In the genomic region with DNA sequence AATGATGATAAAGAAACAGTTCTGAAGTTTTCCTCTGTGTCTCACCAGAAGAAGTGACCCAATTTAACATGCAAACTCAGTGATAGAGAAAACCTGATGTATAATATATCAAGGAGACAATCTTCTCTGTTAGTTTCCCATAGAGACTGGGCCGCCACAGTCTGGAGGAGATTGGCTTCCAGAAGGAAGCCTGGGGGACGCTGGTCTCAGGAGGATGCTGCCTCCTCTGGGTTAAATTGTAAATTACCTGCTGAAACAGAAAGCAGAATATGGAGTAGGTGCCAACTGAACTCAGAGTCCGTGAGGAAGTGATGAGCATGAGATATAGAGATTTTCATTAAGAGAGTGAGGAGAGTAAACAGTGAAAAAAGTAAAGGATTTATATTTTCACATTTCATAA, we compare ENCODE assay signal across 9 cellular contexts. TPM values are rescaled to one million over a fixed set of nuclear protein-coding genes. Genes with fewer than 3 reads are reported as not detected.
DNase-seq lines count a peak whose midpoint lies in the region; ATAC-seq, FAIRE-seq and TF ChIP-seq lines count a peak whose summit lies in the region.
"Had no signal": no experiment of that assay in that cellular context is flagged by ENCODE, and none has a peak within 500 bp of the region (broad histone marks: within the 10 kb centered on the region; RNA-seq: fewer than 3 reads in every experiment).

No MANE protein-coding gene starts in this region.

- CTCF ChIA-PET in activated CD8-positive, alpha-beta T cell treated with anti-CD3 and anti-CD28 coated beads for 36 hours (lab: Charles Lee): interaction anchor here (0.6 to 1.5 kb wide), 7 partner anchors 19 to 280 kb away, joined by 3 to 5 read pairs (median 4); no protein-coding TSS in a partner anchor

- H3K9me2 ChIP-seq in hepatocyte (replicated peaks; ENCODE audit: insufficient read depth): no peaks in the 10 kb centered on the region

- no peak overlapping the region for H3K27ac Mint-ChIP-seq in activated CD8-positive, alpha-beta T cell treated with anti-CD3 and anti-CD28 coated beads for 36 hours
- H3K27ac Mint-ChIP-seq in natural killer cell: no peak overlapping the region

- peaks cover 3% of the 10 kb centered on the region for H3K4me1 Mint-ChIP-seq in activated CD8-positive, alpha-beta T cell treated with anti-CD3 and anti-CD28 coated beads for 36 hours (ENCODE audit: low read depth)
- no peaks in the 10 kb centered on the region for H3K4me1 Mint-ChIP-seq in natural killer cell

- peak; percentile 66 for TF ChIP-seq CTCF in activated CD8-positive, alpha-beta T cell treated with anti-CD3 and anti-CD28 coated beads for 36 hours (IDR thresholded peaks at IDR 0.05)
- TF ChIP-seq CTCF in natural killer cell (IDR thresholded peaks at IDR 0.05) (no peak), suprapubic skin (IDR thresholded peaks at IDR 0.05) (no peak), hepatocyte (IDR thresholded peaks at IDR 0.05; ENCODE audit: poor library complexity) (no peak)

- H3K4me2 ChIP-seq in hepatocyte: no peak overlapping the region

- peak; percentile 13 for DNase-seq in Daoy (ENCODE audit: low read depth)
- DNase-seq in GM19239 (ENCODE audit: insufficient read length, low spot score): peak; percentile 57
- DNase-seq in activated CD8-positive, alpha-beta T cell treated with anti-CD3 and anti-CD28 coated beads for 36 hours: peak; percentile 28
- no peak for DNase-seq in natural killer cell
- no peak for DNase-seq in NCI-H2029 (lab: John Stamatoyannopoulos, UW)
- no peak for DNase-seq in suprapubic skin (ENCODE audit: low spot score in 2 of 2)
- no peak for DNase-seq in hepatocyte (ENCODE audit: low spot score)

- intact Hi-C loops in activated CD8-positive, alpha-beta T cell treated with anti-CD3 and anti-CD28 coated beads for 36 hours (cut with micrococcal nuclease): loop anchor here (5.0 kb wide), 1 partner anchor 65 kb away; no protein-coding TSS in a partner anchor
- intact Hi-C loops in natural killer cell (cut with micrococcal nuclease): no loop called here

- H3K79me2 ChIP-seq in hepatocyte: no peaks in the 10 kb centered on the region

- H3K36me3 ChIP-seq in suprapubic skin (no peaks in the 10 kb centered on the region), hepatocyte (replicated peaks; ENCODE audit: insufficient read depth, low read depth) (no peaks in the 10 kb centered on the region)

- TF ChIP-seq POLR2A in suprapubic skin (IDR thresholded peaks at IDR 0.05): no peak

- no peak overlapping the region for H2AFZ ChIP-seq in hepatocyte

- H3K9me3 Mint-ChIP-seq in activated CD8-positive, alpha-beta T cell treated with anti-CD3 and anti-CD28 coated beads for 36 hours: peaks cover 7% of the 10 kb centered on the region
- H3K9me3 Mint-ChIP-seq in natural killer cell: peaks cover 0 to 2% of the 10 kb centered on the region in 2 donors

- no peak overlapping the region for H3K4me3 Mint-ChIP-seq in activated CD8-positive, alpha-beta T cell treated with anti-CD3 and anti-CD28 coated beads for 36 hours
- no peak overlapping the region for H3K4me3 Mint-ChIP-seq in natural killer cell

- H3K4me1 ChIP-seq in suprapubic skin: no peaks in the 10 kb centered on the region
- H3K4me1 ChIP-seq in hepatocyte (ENCODE audit: insufficient read depth): no peaks in the 10 kb centered on the region

- no peaks in the 10 kb centered on the region for H3K36me3 Mint-ChIP-seq in activated CD8-positive, alpha-beta T cell treated with anti-CD3 and anti-CD28 coated beads for 36 hours (ENCODE audit: low read depth)
- no peaks in the 10 kb centered on the region for H3K36me3 Mint-ChIP-seq in natural killer cell

- 33% methylated on average over 3 of the region's 3 CpGs for WGBS in suprapubic skin
- WGBS in hepatocyte (ENCODE audit: low lambda C conversion rate, missing lambda C conversion rate): 60% methylated on average over 3 of the region's 3 CpGs

- peak; percentile 86 for FAIRE-seq in GM19239 (lab: Jason Lieb, UNC)

- H3K27me3 Mint-ChIP-seq in activated CD8-positive, alpha-beta T cell treated with anti-CD3 and anti-CD28 coated beads for 36 hours: peaks cover 5% of the 10 kb centered on the region
- peaks cover 4 to 6% of the 10 kb centered on the region in 2 donors for H3K27me3 Mint-ChIP-seq in natural killer cell (ENCODE audit: low read depth in 2 of 2)

- no peak overlapping the region for H3K27ac ChIP-seq in suprapubic skin
- no peak overlapping the region for H3K27ac ChIP-seq in hepatocyte

- no peak for TF ChIP-seq EP300 in suprapubic skin (IDR thresholded peaks at IDR 0.05)

- ATAC-seq in HG03108 (IDR thresholded peaks at IDR 0.05; ENCODE audit: unreplicated experiment) (peak; percentile 77), natural killer cell (no peak)
- ATAC-seq in activated CD8-positive, alpha-beta T cell treated with anti-CD3 and anti-CD28 coated beads for 36 hours: peak; percentile 53

- H3K27me3 ChIP-seq in suprapubic skin: no peaks in the 10 kb centered on the region
- H3K27me3 ChIP-seq in hepatocyte: no peaks in the 10 kb centered on the region

- H4K20me1 ChIP-seq in hepatocyte (ENCODE audit: insufficient read depth, poor library complexity, severe bottlenecking): no peaks in the 10 kb centered on the region

- H3K9me3 ChIP-seq in suprapubic skin: no peaks in the 10 kb centered on the region
- H3K9me3 ChIP-seq in hepatocyte (ENCODE audit: low read depth): no peaks in the 10 kb centered on the region

- POLR2A ChIA-PET in activated CD8-positive, alpha-beta T cell treated with anti-CD3 and anti-CD28 coated beads for 36 hours (lab: Charles Lee): no interaction called here

- H3K4me3 ChIP-seq in suprapubic skin: no peak overlapping the region
- no peak overlapping the region for H3K4me3 ChIP-seq in hepatocyte

RNA-seq across cellular contexts. Expression of gene OR14I1, which starts 15.8 kb away (rescaled TPM):
- total RNA-seq in Daoy (2014; rRNA removed; shearing (Covaris generic)): not detected in 2 replicates
- not detected for total RNA-seq in activated CD8-positive, alpha-beta T cell treated with anti-CD3 and anti-CD28 coated beads for 36 hours
- total RNA-seq in natural killer cell (not detected), suprapubic skin (1 to 10 TPM in 1 of 4 donors, not detected in 3; 1.6 TPM), hepatocyte (not detected in 2 replicates)
- not detected in 2 replicates for polyA plus RNA-seq in hepatocyte
- polyA plus RNA-seq: neural cell had no signal

RNA-seq across cellular contexts. Expression of gene OR2T27, which starts 31.5 kb away (rescaled TPM):
- not detected in 2 replicates for total RNA-seq in Daoy (2014; rRNA removed; shearing (Covaris generic))
- not detected for total RNA-seq in activated CD8-positive, alpha-beta T cell treated with anti-CD3 and anti-CD28 coated beads for 36 hours
- not detected for total RNA-seq in natural killer cell
- total RNA-seq in suprapubic skin: not detected
- not detected in 2 replicates for total RNA-seq in hepatocyte
- polyA plus RNA-seq in hepatocyte: not detected in 2 replicates
- polyA plus RNA-seq: neural cell had no signal

RNA-seq across cellular contexts. Expression of gene OR2T35, which starts 41.7 kb away (rescaled TPM):
- total RNA-seq in Daoy (2014; rRNA removed; shearing (Covaris generic)): not detected in 2 replicates
- total RNA-seq in activated CD8-positive, alpha-beta T cell treated with anti-CD3 and anti-CD28 coated beads for 36 hours: not detected
- not detected for total RNA-seq in natural killer cell
- under 1 TPM in 1 of 4 donors, not detected in 3; 0.36 TPM for total RNA-seq in suprapubic skin
- total RNA-seq in hepatocyte: not detected in 2 replicates
- not detected in 2 replicates for polyA plus RNA-seq in hepatocyte
- polyA plus RNA-seq: neural cell had no signal

RNA-seq across cellular contexts. Expression of gene OR2T11, which starts 51.9 kb away (rescaled TPM):
- not detected in 2 replicates for total RNA-seq in Daoy (2014; rRNA removed; shearing (Covaris generic))
- not detected for total RNA-seq in activated CD8-positive, alpha-beta T cell treated with anti-CD3 and anti-CD28 coated beads for 36 hours
- total RNA-seq in natural killer cell (not detected), suprapubic skin (1 to 10 TPM in 1 of 4 donors, under 1 TPM in 3; 0.30 to 1.2 (median 0.55) TPM), hepatocyte (not detected in 2 replicates)
- polyA plus RNA-seq in hepatocyte: not detected in 2 replicates
- polyA plus RNA-seq: neural cell had no signal

Comparison
In these comparisons a context has a peak if more than half of its experiments do, and no peak if none do; other contexts are left out.
1. DNase-seq: peak in Daoy (single experiment), GM19239 (single experiment) and activated CD8-positive, alpha-beta T cell treated with anti-CD3 and anti-CD28 coated beads for 36 hours (single experiment); none in natural killer cell (single experiment), NCI-H2029 (single experiment), suprapubic skin (0 of 2) and hepatocyte (single experiment).
2. ATAC-seq: peak in HG03108 (single experiment) and activated CD8-positive, alpha-beta T cell treated with anti-CD3 and anti-CD28 coated beads for 36 hours (single experiment); none in natural killer cell (0 of 3).